Comparison of ENCODE assay signal across 27 cellular contexts in the genomic region with DNA sequence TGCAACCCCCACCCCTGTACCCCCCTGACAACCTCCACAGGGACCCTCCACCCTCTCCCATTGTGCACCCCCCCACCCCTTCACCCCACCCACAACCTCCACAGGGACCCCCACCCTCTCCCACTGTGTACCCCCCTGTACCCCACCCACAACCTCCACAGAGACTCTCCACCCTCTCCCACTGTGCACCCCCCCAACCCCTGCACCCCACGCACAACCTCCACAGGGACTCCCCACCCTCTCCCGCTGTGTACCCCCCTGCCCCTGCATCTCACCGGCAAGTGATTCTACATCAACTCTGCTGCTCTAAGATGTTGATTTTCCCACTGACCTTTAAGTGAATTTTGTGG.
"Had no signal": no experiment of that assay in that cellular context is flagged by ENCODE, and none has a peak within 500 bp of the region (broad histone marks: within the 10 kb centered on the region; RNA-seq: fewer than 3 reads in every experiment).

No MANE protein-coding gene starts in this region.

- H3K27ac ChIP-seq: left lung, neural progenitor cell, neutrophil, ovary, right atrium auricular region, right lobe of liver, tibial nerve, uterus had no signal

- FAIRE-seq: keratinocyte had no signal

- ATAC-seq: left colon had no signal

- DNase-seq: hippocampal formation; left colon; left lung; mesendoderm; naive B cell; natural killer cell; nephron progenitor cell; occipital lobe; stimulated activated CD4-positive, alpha-beta T cell treated with anti-CD3 and anti-CD28 coated beads, Interleukin-1b, Interleukin-23, amount 100 ng/mL, for 48 hours; stimulated activated CD4-positive, alpha-beta T cell treated with anti-CD3 and anti-CD28 coated beads, Interleukin-2, amount 100 ng/mL, for 48 hours; stimulated activated CD4-positive, alpha-beta T cell treated with anti-CD3 and anti-CD28 coated beads, Interleukin-4, amount 100 ng/mL, for 4 hours; stimulated activated CD8-positive, alpha-beta memory T cell treated with anti-CD3 and anti-CD28 coated beads, Interleukin-4, amount 100 ng/mL, for 48 hours; stimulated activated naive B cell treated with anti-CD40 and anti-IgM and Interleukin-4, amounts not matched to agents 10 μg/mL and 1 μg/mL and 100 μg/mL, for 72 hours; uterus had no signal

- H2AFZ ChIP-seq: neural progenitor cell had no signal

- H3K9me3 Mint-ChIP-seq: mesothelial cell of epicardium; naive B cell; natural killer cell; nephron progenitor cell; neural progenitor cell; stimulated activated naive B cell treated with anti-CD40 and anti-IgM and Interleukin-4, amounts not matched to agents 10 μg/mL and 1 μg/mL and 100 μg/mL, for 72 hours; stimulated activated naive CD8-positive, alpha-beta T cell treated with anti-CD3 and anti-CD28 coated beads, Interleukin-15, Interleukin-2, amounts not matched to agents 100 ng/mL and 50 ng/mL, for 24 hours; type B pancreatic cell had no signal

- H3K4me2 ChIP-seq: neural progenitor cell, smooth muscle cell had no signal

- H3K4me3 Mint-ChIP-seq: mesothelial cell of epicardium; natural killer cell; nephron progenitor cell; stimulated activated naive B cell treated with anti-CD40 and anti-IgM and Interleukin-4, amounts not matched to agents 10 μg/mL and 1 μg/mL and 100 μg/mL, for 72 hours; stimulated activated naive CD8-positive, alpha-beta T cell treated with anti-CD3 and anti-CD28 coated beads, Interleukin-15, Interleukin-2, amounts not matched to agents 100 ng/mL and 50 ng/mL, for 24 hours; type B pancreatic cell had no signal

- H3K4me3 ChIP-seq: left lung, lung, neural progenitor cell, ovary, right atrium auricular region, right lobe of liver, smooth muscle cell, tibial nerve, uterus had no signal

- H3K9ac ChIP-seq: neural progenitor cell had no signal

- H3K36me3 Mint-ChIP-seq: mesothelial cell of epicardium; naive B cell; natural killer cell; neural progenitor cell; stimulated activated naive B cell treated with anti-CD40 and anti-IgM and Interleukin-4, amounts not matched to agents 10 μg/mL and 1 μg/mL and 100 μg/mL, for 72 hours; type B pancreatic cell had no signal

- H3K36me3 ChIP-seq: neural progenitor cell, ovary, right atrium auricular region, right lobe of liver, uterus had no signal

- H3K27ac Mint-ChIP-seq: mesothelial cell of epicardium; nephron progenitor cell; neural progenitor cell; progenitor cell of endocrine pancreas; stimulated activated naive B cell treated with anti-CD40 and anti-IgM and Interleukin-4, amounts not matched to agents 10 μg/mL and 1 μg/mL and 100 μg/mL, for 72 hours; stimulated activated naive CD8-positive, alpha-beta T cell treated with anti-CD3 and anti-CD28 coated beads, Interleukin-15, Interleukin-2, amounts not matched to agents 100 ng/mL and 50 ng/mL, for 24 hours; type B pancreatic cell had no signal

- H3K9me3 ChIP-seq: left lung, neutrophil, ovary, right atrium auricular region, right lobe of liver, tibial nerve, uterus had no signal

- H3K27me3 ChIP-seq: ovary, right atrium auricular region, right lobe of liver, tibial nerve, uterus had no signal
